Comparison of ENCODE assay signal across 1 cellular context in the genomic region with DNA sequence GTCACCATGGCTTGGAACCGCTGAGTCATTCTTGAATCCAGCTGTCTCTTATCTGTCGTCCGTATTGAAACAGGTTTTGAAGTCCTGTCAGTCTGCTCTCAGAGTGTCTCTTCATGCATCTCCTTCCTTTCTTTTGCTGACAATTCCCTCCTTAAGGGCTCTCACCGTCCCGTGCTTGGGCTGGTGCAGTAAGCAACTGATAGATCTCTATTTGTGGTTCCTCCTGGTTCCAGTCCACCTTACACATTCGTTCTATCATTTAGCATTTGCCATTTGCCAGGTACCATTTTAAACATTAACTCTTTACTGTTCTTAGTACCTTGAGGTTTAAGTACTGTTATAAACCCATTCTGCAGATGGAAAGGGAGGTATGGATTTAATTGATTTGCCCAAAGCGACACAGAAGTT.
TF ChIP-seq lines count a peak whose summit lies in the region.

No MANE protein-coding gene starts in this region.

TF ChIP-seq in K562, 482 proteins besides CTCF, POLR2A, EP300 and RAD21 (continued from another document and continues in another):
- TF ChIP-seq, protein P1, sequence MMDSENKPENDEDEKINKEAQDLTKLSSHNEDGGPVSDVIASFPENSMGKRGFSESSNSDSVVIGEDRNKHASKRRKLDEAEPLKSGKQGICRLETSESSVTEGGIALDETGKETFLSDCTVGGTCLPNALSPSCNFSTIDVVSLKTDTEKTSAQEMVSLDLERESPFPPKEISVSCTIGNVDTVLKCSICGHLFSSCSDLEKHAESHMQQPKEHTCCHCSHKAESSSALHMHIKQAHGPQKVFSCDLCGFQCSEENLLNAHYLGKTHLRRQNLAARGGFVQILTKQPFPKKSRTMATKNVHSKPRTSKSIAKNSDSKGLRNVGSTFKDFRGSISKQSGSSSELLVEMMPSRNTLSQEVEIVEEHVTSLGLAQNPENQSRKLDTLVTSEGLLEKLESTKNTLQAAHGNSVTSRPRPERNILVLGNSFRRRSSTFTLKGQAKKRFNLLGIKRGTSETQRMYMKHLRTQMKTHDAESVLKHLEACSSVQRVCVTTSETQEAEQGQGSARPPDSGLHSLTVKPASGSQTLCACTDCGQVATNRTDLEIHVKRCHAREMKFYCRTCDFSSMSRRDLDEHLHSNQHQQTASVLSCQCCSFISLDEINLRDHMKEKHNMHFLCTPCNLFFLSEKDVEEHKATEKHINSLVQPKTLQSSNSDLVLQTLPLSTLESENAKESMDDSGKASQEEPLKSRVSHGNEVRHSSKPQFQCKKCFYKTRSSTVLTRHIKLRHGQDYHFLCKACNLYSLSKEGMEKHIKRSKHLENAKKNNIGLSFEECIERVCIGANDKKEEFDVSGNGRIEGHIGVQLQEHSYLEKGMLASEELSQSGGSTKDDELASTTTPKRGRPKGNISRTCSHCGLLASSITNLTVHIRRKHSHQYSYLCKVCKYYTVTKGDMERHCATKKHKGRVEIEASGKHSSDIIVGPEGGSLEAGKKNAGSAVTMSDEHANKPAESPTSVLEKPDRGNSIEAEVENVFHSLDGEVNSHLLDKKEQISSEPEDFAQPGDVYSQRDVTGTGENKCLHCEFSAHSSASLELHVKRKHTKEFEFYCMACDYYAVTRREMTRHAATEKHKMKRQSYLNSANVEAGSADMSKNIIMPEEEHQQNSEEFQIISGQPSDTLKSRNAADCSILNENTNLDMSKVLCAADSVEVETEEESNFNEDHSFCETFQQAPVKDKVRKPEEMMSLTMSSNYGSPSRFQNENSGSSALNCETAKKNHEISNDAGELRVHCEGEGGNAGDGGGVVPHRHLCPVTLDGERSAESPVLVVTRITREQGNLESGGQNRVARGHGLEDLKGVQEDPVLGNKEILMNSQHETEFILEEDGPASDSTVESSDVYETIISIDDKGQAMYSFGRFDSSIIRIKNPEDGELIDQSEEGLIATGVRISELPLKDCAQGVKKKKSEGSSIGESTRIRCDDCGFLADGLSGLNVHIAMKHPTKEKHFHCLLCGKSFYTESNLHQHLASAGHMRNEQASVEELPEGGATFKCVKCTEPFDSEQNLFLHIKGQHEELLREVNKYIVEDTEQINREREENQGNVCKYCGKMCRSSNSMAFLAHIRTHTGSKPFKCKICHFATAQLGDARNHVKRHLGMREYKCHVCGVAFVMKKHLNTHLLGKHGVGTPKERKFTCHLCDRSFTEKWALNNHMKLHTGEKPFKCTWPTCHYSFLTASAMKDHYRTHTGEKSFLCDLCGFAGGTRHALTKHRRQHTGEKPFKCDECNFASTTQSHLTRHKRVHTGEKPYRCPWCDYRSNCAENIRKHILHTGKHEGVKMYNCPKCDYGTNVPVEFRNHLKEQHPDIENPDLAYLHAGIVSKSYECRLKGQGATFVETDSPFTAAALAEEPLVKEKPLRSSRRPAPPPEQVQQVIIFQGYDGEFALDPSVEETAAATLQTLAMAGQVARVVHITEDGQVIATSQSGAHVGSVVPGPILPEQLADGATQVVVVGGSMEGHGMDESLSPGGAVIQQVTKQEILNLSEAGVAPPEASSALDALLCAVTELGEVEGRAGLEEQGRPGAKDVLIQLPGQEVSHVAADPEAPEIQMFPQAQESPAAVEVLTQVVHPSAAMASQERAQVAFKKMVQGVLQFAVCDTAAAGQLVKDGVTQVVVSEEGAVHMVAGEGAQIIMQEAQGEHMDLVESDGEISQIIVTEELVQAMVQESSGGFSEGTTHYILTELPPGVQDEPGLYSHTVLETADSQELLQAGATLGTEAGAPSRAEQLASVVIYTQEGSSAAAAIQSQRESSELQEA (IDR thresholded peaks at IDR 0.05; ENCODE audit: low read depth): no peak
- TF ChIP-seq TEAD1 (CRISPR knock-in tag; IDR thresholded peaks at IDR 0.05) (no peak), BRD4 (IDR thresholded peaks at IDR 0.05) (no peak), ZNF830 (CRISPR knock-in tag; IDR thresholded peaks at IDR 0.05) (no peak), MIER1 (IDR thresholded peaks at IDR 0.05; ENCODE audit: low read depth) (no peak), ZNF274 (IDR thresholded peaks at IDR 0.05; ENCODE audit: borderline replicate concordance, low read depth, low read length) (no peak), SRSF3 (IDR thresholded peaks at IDR 0.05; ENCODE audit: insufficient read depth, low read length) (no peak), ZSCAN32 (CRISPR knock-in tag; IDR thresholded peaks at IDR 0.05) (no peak), ZNF699 (CRISPR knock-in tag; IDR thresholded peaks at IDR 0.05; ENCODE audit: insufficient replicate concordance) (no peak), TRIM24 (IDR thresholded peaks at IDR 0.05) (peak; percentile 87 to 90), ZNF12 (CRISPR knock-in tag; IDR thresholded peaks at IDR 0.05) (no peak), BCOR (IDR thresholded peaks at IDR 0.05) (peak; percentile 72), ZNF57 (CRISPR knock-in tag; IDR thresholded peaks at IDR 0.05) (no peak), ARHGAP35 (IDR thresholded peaks at IDR 0.05; ENCODE audit: partially characterized antibody) (no peak), HEY1 (CRISPR knock-in tag; IDR thresholded peaks at IDR 0.05; ENCODE audit: borderline replicate concordance) (no peak), KAT2B (IDR thresholded peaks at IDR 0.05; ENCODE audit: low read depth, low read length) (no peak), NFYB (IDR thresholded peaks at IDR 0.05; ENCODE audit: extremely low read depth, insufficient read length) (no peak), TCF7 (IDR thresholded peaks at IDR 0.05; ENCODE audit: borderline replicate concordance) (no peak), ZNF263 (CRISPR knock-in tag; IDR thresholded peaks at IDR 0.05; ENCODE audit: borderline replicate concordance) (no peak), ZNF584 (CRISPR knock-in tag; IDR thresholded peaks at IDR 0.05; ENCODE audit: low read depth) (no peak), HDAC6 (IDR thresholded peaks at IDR 0.05; ENCODE audit: low read depth, low read length) (no peak), HOXB6 (CRISPR knock-in tag; IDR thresholded peaks at IDR 0.05; ENCODE audit: borderline replicate concordance) (no peak), MEF2A (IDR thresholded peaks at IDR 0.05; ENCODE audit: control insufficient read depth, low read depth, low read length) (no peak), ZFX (CRISPR knock-in tag; IDR thresholded peaks at IDR 0.05) (no peak), HSF4 (CRISPR knock-in tag; IDR thresholded peaks at IDR 0.05; ENCODE audit: borderline replicate concordance) (no peak), BMI1 (IDR thresholded peaks at IDR 0.05; ENCODE audit: low read length) (no peak), ETS2 (tag; IDR thresholded peaks at IDR 0.05; ENCODE audit: borderline replicate concordance, poor library complexity, severe bottlenecking) (no peak), ZNF77 (CRISPR knock-in tag; IDR thresholded peaks at IDR 0.05) (no peak), ZC3H8 (IDR thresholded peaks at IDR 0.05) (no peak), JUN (IDR thresholded peaks at IDR 0.05; ENCODE audit: borderline replicate concordance, low read depth, low read length) (peak; percentile 80), JUN (CRISPR knock-in tag; IDR thresholded peaks at IDR 0.05; ENCODE audit: borderline replicate concordance) (no peak), STAT5B (CRISPR knock-in tag; IDR thresholded peaks at IDR 0.05) (no peak), SMAD1 (IDR thresholded peaks at IDR 0.05; ENCODE audit: low read depth, low read length, partially characterized antibody) (no peak)
- TF ChIP-seq, protein P2, sequence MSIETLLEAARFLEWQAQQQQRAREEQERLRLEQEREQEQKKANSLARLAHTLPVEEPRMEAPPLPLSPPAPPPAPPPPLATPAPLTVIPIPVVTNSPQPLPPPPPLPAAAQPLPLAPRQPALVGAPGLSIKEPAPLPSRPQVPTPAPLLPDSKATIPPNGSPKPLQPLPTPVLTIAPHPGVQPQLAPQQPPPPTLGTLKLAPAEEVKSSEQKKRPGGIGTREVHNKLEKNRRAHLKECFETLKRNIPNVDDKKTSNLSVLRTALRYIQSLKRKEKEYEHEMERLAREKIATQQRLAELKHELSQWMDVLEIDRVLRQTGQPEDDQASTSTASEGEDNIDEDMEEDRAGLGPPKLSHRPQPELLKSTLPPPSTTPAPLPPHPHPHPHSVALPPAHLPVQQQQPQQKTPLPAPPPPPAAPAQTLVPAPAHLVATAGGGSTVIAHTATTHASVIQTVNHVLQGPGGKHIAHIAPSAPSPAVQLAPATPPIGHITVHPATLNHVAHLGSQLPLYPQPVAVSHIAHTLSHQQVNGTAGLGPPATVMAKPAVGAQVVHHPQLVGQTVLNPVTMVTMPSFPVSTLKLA (conservative IDR thresholded peaks at IDR 0.05): peak; percentile 79 to 89
- TF ChIP-seq, protein P3, sequence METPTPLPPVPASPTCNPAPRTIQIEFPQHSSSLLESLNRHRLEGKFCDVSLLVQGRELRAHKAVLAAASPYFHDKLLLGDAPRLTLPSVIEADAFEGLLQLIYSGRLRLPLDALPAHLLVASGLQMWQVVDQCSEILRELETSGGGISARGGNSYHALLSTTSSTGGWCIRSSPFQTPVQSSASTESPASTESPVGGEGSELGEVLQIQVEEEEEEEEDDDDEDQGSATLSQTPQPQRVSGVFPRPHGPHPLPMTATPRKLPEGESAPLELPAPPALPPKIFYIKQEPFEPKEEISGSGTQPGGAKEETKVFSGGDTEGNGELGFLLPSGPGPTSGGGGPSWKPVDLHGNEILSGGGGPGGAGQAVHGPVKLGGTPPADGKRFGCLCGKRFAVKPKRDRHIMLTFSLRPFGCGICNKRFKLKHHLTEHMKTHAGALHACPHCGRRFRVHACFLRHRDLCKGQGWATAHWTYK (CRISPR knock-in tag; IDR thresholded peaks at IDR 0.05): no peak
- TF ChIP-seq, protein P4, sequence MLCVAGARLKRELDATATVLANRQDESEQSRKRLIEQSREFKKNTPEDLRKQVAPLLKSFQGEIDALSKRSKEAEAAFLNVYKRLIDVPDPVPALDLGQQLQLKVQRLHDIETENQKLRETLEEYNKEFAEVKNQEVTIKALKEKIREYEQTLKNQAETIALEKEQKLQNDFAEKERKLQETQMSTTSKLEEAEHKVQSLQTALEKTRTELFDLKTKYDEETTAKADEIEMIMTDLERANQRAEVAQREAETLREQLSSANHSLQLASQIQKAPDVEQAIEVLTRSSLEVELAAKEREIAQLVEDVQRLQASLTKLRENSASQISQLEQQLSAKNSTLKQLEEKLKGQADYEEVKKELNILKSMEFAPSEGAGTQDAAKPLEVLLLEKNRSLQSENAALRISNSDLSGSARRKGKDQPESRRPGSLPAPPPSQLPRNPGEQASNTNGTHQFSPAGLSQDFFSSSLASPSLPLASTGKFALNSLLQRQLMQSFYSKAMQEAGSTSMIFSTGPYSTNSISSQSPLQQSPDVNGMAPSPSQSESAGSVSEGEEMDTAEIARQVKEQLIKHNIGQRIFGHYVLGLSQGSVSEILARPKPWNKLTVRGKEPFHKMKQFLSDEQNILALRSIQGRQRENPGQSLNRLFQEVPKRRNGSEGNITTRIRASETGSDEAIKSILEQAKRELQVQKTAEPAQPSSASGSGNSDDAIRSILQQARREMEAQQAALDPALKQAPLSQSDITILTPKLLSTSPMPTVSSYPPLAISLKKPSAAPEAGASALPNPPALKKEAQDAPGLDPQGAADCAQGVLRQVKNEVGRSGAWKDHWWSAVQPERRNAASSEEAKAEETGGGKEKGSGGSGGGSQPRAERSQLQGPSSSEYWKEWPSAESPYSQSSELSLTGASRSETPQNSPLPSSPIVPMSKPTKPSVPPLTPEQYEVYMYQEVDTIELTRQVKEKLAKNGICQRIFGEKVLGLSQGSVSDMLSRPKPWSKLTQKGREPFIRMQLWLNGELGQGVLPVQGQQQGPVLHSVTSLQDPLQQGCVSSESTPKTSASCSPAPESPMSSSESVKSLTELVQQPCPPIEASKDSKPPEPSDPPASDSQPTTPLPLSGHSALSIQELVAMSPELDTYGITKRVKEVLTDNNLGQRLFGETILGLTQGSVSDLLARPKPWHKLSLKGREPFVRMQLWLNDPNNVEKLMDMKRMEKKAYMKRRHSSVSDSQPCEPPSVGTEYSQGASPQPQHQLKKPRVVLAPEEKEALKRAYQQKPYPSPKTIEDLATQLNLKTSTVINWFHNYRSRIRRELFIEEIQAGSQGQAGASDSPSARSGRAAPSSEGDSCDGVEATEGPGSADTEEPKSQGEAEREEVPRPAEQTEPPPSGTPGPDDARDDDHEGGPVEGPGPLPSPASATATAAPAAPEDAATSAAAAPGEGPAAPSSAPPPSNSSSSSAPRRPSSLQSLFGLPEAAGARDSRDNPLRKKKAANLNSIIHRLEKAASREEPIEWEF (CRISPR knock-in tag; IDR thresholded peaks at IDR 0.05): no peak
- TF ChIP-seq, protein P5, sequence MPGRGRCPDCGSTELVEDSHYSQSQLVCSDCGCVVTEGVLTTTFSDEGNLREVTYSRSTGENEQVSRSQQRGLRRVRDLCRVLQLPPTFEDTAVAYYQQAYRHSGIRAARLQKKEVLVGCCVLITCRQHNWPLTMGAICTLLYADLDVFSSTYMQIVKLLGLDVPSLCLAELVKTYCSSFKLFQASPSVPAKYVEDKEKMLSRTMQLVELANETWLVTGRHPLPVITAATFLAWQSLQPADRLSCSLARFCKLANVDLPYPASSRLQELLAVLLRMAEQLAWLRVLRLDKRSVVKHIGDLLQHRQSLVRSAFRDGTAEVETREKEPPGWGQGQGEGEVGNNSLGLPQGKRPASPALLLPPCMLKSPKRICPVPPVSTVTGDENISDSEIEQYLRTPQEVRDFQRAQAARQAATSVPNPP (IDR thresholded peaks at IDR 0.05; ENCODE audit: borderline replicate concordance, insufficient read depth, insufficient read length): no peak
- TF ChIP-seq, protein P6, sequence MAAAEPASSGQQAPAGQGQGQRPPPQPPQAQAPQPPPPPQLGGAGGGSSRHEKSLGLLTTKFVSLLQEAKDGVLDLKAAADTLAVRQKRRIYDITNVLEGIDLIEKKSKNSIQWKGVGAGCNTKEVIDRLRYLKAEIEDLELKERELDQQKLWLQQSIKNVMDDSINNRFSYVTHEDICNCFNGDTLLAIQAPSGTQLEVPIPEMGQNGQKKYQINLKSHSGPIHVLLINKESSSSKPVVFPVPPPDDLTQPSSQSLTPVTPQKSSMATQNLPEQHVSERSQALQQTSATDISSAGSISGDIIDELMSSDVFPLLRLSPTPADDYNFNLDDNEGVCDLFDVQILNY (CRISPR knock-in tag; IDR thresholded peaks at IDR 0.05): no peak
- TF ChIP-seq, protein P7, sequence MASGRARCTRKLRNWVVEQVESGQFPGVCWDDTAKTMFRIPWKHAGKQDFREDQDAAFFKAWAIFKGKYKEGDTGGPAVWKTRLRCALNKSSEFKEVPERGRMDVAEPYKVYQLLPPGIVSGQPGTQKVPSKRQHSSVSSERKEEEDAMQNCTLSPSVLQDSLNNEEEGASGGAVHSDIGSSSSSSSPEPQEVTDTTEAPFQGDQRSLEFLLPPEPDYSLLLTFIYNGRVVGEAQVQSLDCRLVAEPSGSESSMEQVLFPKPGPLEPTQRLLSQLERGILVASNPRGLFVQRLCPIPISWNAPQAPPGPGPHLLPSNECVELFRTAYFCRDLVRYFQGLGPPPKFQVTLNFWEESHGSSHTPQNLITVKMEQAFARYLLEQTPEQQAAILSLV (tag; IDR thresholded peaks at IDR 0.05): no peak
- TF ChIP-seq, protein P8, sequence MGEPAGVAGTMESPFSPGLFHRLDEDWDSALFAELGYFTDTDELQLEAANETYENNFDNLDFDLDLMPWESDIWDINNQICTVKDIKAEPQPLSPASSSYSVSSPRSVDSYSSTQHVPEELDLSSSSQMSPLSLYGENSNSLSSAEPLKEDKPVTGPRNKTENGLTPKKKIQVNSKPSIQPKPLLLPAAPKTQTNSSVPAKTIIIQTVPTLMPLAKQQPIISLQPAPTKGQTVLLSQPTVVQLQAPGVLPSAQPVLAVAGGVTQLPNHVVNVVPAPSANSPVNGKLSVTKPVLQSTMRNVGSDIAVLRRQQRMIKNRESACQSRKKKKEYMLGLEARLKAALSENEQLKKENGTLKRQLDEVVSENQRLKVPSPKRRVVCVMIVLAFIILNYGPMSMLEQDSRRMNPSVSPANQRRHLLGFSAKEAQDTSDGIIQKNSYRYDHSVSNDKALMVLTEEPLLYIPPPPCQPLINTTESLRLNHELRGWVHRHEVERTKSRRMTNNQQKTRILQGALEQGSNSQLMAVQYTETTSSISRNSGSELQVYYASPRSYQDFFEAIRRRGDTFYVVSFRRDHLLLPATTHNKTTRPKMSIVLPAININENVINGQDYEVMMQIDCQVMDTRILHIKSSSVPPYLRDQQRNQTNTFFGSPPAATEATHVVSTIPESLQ (CRISPR knock-in tag; IDR thresholded peaks at IDR 0.05): no peak
